1 cellular context compared by ENCODE assay signal in the genomic region with DNA sequence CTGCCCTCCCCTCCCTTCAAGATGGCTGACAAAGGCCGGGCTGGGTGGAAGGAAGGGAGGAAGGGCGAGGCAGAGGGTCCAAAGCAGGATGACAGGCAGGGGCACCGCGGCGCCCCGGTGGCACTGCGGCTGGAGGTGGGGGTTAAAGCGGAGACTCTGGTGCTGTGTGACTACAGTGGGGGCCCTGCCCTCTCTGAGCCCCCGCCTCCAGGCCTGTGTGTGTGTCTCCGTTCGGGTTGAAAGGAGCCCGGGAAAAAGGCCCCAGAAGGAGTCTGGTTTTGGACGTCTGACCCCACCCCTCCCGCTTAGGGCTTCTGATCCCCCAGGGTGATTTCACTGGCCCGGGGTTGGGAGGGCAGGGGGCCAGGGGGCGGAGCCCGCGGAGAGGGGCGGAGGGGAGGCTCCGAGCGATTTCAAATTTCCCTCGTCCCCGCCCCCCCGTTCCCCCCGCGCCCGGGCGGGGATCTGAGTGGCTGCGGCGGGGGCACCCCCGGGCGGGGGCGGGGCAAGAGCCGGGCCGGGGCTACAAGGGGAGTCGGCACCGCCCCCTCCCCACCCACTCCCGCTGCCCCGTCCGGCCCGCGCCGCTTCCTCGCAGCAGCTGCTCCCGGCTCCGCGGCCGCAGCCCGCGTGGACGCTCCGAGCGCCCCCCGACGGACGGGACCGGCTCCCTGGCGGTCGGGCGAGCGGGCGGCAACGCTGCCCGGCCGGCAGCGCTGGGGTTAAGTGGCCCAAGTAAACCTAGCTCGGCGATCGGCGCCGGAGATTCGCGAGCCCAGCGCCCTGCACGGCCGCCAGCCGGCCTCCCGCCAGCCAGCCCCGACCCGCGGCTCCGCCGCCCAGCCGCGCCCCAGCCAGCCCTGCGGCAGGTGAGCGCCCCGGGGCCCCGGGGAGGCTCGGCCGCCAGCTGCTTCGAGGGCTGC.
TF ChIP-seq lines count a peak whose summit lies in the region.

A gene (plus strand): TSS at position 555 of the 923 bp plus-strand sequence. CDS start 17,939 bp downstream, outside the sequence.

TF ChIP-seq in K562, 482 proteins besides CTCF, POLR2A, EP300 and RAD21 (continues in another document):
- TF ChIP-seq, protein P1, sequence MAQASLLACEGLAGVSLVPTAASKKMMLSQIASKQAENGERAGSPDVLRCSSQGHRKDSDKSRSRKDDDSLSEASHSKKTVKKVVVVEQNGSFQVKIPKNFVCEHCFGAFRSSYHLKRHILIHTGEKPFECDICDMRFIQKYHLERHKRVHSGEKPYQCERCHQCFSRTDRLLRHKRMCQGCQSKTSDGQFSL (CRISPR knock-in tag; IDR thresholded peaks at IDR 0.05) = 0 out of 2 replicates have a peak, but pooled peaks have one; percentile 11
- TF ChIP-seq, protein P1 (tag; IDR thresholded peaks at IDR 0.05) = peak in 1 of 2 experiments; percentile 52; a peak in 1 of 4 replicates
- TF ChIP-seq FOXA1 (IDR thresholded peaks at IDR 0.05; ENCODE audit: borderline replicate concordance) = no peak
- TF ChIP-seq, protein P2, sequence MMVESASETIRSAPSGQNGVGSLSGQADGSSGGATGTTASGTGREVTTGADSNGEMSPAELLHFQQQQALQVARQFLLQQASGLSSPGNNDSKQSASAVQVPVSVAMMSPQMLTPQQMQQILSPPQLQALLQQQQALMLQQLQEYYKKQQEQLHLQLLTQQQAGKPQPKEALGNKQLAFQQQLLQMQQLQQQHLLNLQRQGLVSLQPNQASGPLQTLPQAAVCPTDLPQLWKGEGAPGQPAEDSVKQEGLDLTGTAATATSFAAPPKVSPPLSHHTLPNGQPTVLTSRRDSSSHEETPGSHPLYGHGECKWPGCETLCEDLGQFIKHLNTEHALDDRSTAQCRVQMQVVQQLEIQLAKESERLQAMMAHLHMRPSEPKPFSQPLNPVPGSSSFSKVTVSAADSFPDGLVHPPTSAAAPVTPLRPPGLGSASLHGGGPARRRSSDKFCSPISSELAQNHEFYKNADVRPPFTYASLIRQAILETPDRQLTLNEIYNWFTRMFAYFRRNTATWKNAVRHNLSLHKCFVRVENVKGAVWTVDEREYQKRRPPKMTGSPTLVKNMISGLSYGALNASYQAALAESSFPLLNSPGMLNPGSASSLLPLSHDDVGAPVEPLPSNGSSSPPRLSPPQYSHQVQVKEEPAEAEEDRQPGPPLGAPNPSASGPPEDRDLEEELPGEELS (CRISPR knock-in tag; IDR thresholded peaks at IDR 0.05; ENCODE audit: borderline replicate concordance) = no peak
- peak; percentile 95 for TF ChIP-seq BCOR (IDR thresholded peaks at IDR 0.05)
- no peak for TF ChIP-seq PTBP1 (IDR thresholded peaks at IDR 0.05; ENCODE audit: low read depth, low read length)
- peak; percentile 65 for TF ChIP-seq RBM25 (IDR thresholded peaks at IDR 0.05; ENCODE audit: low read depth, low read length, severe bottlenecking)
- TF ChIP-seq, protein P3, sequence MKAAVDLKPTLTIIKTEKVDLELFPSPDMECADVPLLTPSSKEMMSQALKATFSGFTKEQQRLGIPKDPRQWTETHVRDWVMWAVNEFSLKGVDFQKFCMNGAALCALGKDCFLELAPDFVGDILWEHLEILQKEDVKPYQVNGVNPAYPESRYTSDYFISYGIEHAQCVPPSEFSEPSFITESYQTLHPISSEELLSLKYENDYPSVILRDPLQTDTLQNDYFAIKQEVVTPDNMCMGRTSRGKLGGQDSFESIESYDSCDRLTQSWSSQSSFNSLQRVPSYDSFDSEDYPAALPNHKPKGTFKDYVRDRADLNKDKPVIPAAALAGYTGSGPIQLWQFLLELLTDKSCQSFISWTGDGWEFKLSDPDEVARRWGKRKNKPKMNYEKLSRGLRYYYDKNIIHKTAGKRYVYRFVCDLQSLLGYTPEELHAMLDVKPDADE (conservative IDR thresholded peaks at IDR 0.05; ENCODE audit: control insufficient read depth, low read depth, low read length) = peak; percentile 71; the same call in 1 of the 2 replicates
- no peak for TF ChIP-seq SRSF9 (IDR thresholded peaks at IDR 0.05; ENCODE audit: borderline replicate concordance, low read depth, low read length)
- peak; percentile 87 for TF ChIP-seq MYC (IDR thresholded peaks at IDR 0.05; ENCODE audit: low read depth, low read length)
- no peak for TF ChIP-seq MYC (CRISPR knock-in tag; IDR thresholded peaks at IDR 0.05; ENCODE audit: borderline replicate concordance, low read depth)
- TF ChIP-seq, protein P4, sequence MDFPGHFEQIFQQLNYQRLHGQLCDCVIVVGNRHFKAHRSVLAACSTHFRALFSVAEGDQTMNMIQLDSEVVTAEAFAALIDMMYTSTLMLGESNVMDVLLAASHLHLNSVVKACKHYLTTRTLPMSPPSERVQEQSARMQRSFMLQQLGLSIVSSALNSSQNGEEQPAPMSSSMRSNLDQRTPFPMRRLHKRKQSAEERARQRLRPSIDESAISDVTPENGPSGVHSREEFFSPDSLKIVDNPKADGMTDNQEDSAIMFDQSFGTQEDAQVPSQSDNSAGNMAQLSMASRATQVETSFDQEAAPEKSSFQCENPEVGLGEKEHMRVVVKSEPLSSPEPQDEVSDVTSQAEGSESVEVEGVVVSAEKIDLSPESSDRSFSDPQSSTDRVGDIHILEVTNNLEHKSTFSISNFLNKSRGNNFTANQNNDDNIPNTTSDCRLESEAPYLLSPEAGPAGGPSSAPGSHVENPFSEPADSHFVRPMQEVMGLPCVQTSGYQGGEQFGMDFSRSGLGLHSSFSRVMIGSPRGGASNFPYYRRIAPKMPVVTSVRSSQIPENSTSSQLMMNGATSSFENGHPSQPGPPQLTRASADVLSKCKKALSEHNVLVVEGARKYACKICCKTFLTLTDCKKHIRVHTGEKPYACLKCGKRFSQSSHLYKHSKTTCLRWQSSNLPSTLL (IDR thresholded peaks at IDR 0.05) = no peak
- no peak for TF ChIP-seq ZZZ3 (IDR thresholded peaks at IDR 0.05)
- TF ChIP-seq STAT5B (CRISPR knock-in tag; IDR thresholded peaks at IDR 0.05) = no peak
- 0 out of 2 replicates have a peak, but pooled peaks have one; percentile 56 for TF ChIP-seq ERF (CRISPR knock-in tag; IDR thresholded peaks at IDR 0.05)
- TF ChIP-seq TEAD4 (IDR thresholded peaks at IDR 0.05; ENCODE audit: low read length) = 0 out of 2 replicates have a peak, but pooled peaks have one; percentile 5
- TF ChIP-seq TEAD4 (CRISPR knock-in tag; IDR thresholded peaks at IDR 0.05; ENCODE audit: borderline replicate concordance) = no peak
- TF ChIP-seq DPF2 (IDR thresholded peaks at IDR 0.05) = peak; percentile 48
- TF ChIP-seq CEBPB (tag; IDR thresholded peaks at IDR 0.05) = no peak
- TF ChIP-seq POLR2AphosphoS5 (IDR thresholded peaks at IDR 0.05; ENCODE audit: control insufficient read depth, insufficient read depth, low read depth, low read length) = peak; percentile 77
- peak; percentile 64; the same call in 1 of the 2 replicates for TF ChIP-seq HCFC1 (IDR thresholded peaks at IDR 0.05; ENCODE audit: low read depth, low read length)
- 0 out of 2 replicates have a peak, but pooled peaks have one; percentile 22 for TF ChIP-seq KLF1 (tag; IDR thresholded peaks at IDR 0.05)
- no peak for TF ChIP-seq IFI16 (CRISPR knock-in tag; IDR thresholded peaks at IDR 0.05)
- TF ChIP-seq, protein P5, sequence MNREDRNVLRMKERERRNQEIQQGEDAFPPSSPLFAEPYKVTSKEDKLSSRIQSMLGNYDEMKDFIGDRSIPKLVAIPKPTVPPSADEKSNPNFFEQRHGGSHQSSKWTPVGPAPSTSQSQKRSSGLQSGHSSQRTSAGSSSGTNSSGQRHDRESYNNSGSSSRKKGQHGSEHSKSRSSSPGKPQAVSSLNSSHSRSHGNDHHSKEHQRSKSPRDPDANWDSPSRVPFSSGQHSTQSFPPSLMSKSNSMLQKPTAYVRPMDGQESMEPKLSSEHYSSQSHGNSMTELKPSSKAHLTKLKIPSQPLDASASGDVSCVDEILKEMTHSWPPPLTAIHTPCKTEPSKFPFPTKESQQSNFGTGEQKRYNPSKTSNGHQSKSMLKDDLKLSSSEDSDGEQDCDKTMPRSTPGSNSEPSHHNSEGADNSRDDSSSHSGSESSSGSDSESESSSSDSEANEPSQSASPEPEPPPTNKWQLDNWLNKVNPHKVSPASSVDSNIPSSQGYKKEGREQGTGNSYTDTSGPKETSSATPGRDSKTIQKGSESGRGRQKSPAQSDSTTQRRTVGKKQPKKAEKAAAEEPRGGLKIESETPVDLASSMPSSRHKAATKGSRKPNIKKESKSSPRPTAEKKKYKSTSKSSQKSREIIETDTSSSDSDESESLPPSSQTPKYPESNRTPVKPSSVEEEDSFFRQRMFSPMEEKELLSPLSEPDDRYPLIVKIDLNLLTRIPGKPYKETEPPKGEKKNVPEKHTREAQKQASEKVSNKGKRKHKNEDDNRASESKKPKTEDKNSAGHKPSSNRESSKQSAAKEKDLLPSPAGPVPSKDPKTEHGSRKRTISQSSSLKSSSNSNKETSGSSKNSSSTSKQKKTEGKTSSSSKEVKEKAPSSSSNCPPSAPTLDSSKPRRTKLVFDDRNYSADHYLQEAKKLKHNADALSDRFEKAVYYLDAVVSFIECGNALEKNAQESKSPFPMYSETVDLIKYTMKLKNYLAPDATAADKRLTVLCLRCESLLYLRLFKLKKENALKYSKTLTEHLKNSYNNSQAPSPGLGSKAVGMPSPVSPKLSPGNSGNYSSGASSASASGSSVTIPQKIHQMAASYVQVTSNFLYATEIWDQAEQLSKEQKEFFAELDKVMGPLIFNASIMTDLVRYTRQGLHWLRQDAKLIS (CRISPR knock-in tag; IDR thresholded peaks at IDR 0.05) = 0 out of 2 replicates have a peak, but pooled peaks have one; percentile 69
- 0 out of 2 replicates have a peak, but pooled peaks have one; percentile 41 for TF ChIP-seq TCF7 (IDR thresholded peaks at IDR 0.05; ENCODE audit: borderline replicate concordance)
- TF ChIP-seq, protein P6, sequence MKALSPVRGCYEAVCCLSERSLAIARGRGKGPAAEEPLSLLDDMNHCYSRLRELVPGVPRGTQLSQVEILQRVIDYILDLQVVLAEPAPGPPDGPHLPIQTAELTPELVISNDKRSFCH (CRISPR knock-in tag; IDR thresholded peaks at IDR 0.05) = no peak
- TF ChIP-seq, protein P6 (tag; IDR thresholded peaks at IDR 0.05) = peak; percentile 58; the same call in 1 of the 2 replicates
- TF ChIP-seq NFRKB (IDR thresholded peaks at IDR 0.05; ENCODE audit: low read depth) = peak; percentile 95
- TF ChIP-seq HDAC2 (IDR thresholded peaks at IDR 0.05) = peak; percentile 84; the same call in 1 of the 2 replicates
- TF ChIP-seq ZNF551 (CRISPR knock-in tag; IDR thresholded peaks at IDR 0.05) = no peak
- TF ChIP-seq ZC3H4 (CRISPR knock-in tag; IDR thresholded peaks at IDR 0.05; ENCODE audit: borderline replicate concordance) = peak; percentile 66; the same call in 1 of the 2 replicates
- TF ChIP-seq RB1 (IDR thresholded peaks at IDR 0.05; ENCODE audit: low read depth) = peak; percentile 96
- TF ChIP-seq, protein P7, sequence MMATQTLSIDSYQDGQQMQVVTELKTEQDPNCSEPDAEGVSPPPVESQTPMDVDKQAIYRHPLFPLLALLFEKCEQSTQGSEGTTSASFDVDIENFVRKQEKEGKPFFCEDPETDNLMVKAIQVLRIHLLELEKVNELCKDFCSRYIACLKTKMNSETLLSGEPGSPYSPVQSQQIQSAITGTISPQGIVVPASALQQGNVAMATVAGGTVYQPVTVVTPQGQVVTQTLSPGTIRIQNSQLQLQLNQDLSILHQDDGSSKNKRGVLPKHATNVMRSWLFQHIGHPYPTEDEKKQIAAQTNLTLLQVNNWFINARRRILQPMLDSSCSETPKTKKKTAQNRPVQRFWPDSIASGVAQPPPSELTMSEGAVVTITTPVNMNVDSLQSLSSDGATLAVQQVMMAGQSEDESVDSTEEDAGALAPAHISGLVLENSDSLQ (IDR thresholded peaks at IDR 0.05) = peak; percentile 45; the same call in 1 of the 2 replicates
- no peak for TF ChIP-seq ZNF431 (CRISPR knock-in tag; IDR thresholded peaks at IDR 0.05)
- TF ChIP-seq RBFOX2 (IDR thresholded peaks at IDR 0.05; ENCODE audit: low read depth, low read length) = peak; percentile 85
- TF ChIP-seq SMARCA4 (IDR thresholded peaks at IDR 0.05) = peak; percentile 24; the same call in 1 of the 2 replicates
- TF ChIP-seq TAF1 (IDR thresholded peaks at IDR 0.05; ENCODE audit: control insufficient read depth, extremely low read depth, insufficient read depth, low read length, severe bottlenecking) = peak; percentile 63
- 0 out of 2 replicates have a peak, but pooled peaks have one; percentile 43 for TF ChIP-seq NCOA1 (IDR thresholded peaks at IDR 0.05; ENCODE audit: low read depth)
- peak; percentile 72 for TF ChIP-seq SAP30 (IDR thresholded peaks at IDR 0.05; ENCODE audit: borderline replicate concordance, insufficient read depth, low read depth, low read length, poor library complexity, severe bottlenecking)
- TF ChIP-seq NR4A1 (CRISPR knock-in tag; IDR thresholded peaks at IDR 0.05) = no peak
- 0 out of 2 replicates have a peak, but pooled peaks have one; percentile 7 for TF ChIP-seq NR4A1 (tag; IDR thresholded peaks at IDR 0.05)
- TF ChIP-seq ZFP36 (IDR thresholded peaks at IDR 0.05; ENCODE audit: low read depth, low read length, partially characterized antibody) = peak; percentile 94
- TF ChIP-seq, protein P8, sequence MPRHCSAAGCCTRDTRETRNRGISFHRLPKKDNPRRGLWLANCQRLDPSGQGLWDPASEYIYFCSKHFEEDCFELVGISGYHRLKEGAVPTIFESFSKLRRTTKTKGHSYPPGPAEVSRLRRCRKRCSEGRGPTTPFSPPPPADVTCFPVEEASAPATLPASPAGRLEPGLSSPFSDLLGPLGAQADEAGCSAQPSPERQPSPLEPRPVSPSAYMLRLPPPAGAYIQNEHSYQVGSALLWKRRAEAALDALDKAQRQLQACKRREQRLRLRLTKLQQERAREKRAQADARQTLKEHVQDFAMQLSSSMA (CRISPR knock-in tag; IDR thresholded peaks at IDR 0.05) = no peak
